ENCODE assay signal across 8 cellular contexts in genomic region chr1:32351077-32351858, GRCh38. TPM values are rescaled to one million over a fixed set of nuclear protein-coding genes. Genes with fewer than 3 reads are reported as not detected.
DNase-seq lines count a peak whose midpoint lies in the region; TF ChIP-seq lines count a peak whose summit lies in the region.

No MANE protein-coding gene starts in this region.

- DNase-seq in HEK293T (ENCODE audit: extremely low spot score): peak; percentile 100
- peak; percentile 94 for DNase-seq in NAMALWA (ENCODE audit: low spot score)
- DNase-seq in SK-N-DZ (ENCODE audit: low spot score): peak; percentile 91
- peak; percentile 92 for DNase-seq in activated naive CD4-positive, alpha-beta T cell treated with anti-CD3 and anti-CD28 coated beads, Interleukin-2, amount 50 U/mL, for 16 hours
- peak; percentile 96 for DNase-seq in glutamatergic neuron
- peak; percentile 98 for DNase-seq in osteoblast (ENCODE audit: insufficient read length, low spot score, missing footprints)
- DNase-seq in testis: peak; percentile 96

- intact Hi-C loops in testis (cut with DNase I; ENCODE audit: low total_unique reads): no loop called here

- no peaks in the 10 kb centered on the region for H3K27me3 ChIP-seq in osteoblast (ENCODE audit: insufficient read depth, low read length)
- no peaks in the 10 kb centered on the region for H3K27me3 ChIP-seq in testis

- H3K4me3 ChIP-seq in GM08714 (ENCODE audit: low read length) (peak overlapping the region; percentile 65), osteoblast (ENCODE audit: insufficient read depth, low read length) (peak overlapping the region; percentile 85), testis (peak overlapping the region; percentile 67 to 77)

- POLR2A ChIA-PET in HEK293T (lab: Yijun Ruan, JAX): interaction anchor here (1.0 to 6.2 kb wide), 9 partner anchors 10 to 278 kb away, joined by 3 to 33 read pairs (median 3); partner anchors contain the start of genes BSDC1, IQCC and MARCKSL1

- peaks cover 33% of the 10 kb centered on the region for H3K4me1 Mint-ChIP-seq in glutamatergic neuron (ENCODE audit: low read depth, unreplicated experiment)

- peak overlapping the region; percentile 95 for H3K27ac Mint-ChIP-seq in glutamatergic neuron (ENCODE audit: unreplicated experiment)

- 3 to 4% methylated on average over 26 to 53 of the region's 75 CpGs for WGBS in testis, 2 donors

- H3K4me2 ChIP-seq in osteoblast (ENCODE audit: insufficient read depth, low read length): peak overlapping the region; percentile 87

- peaks cover 23% of the 10 kb centered on the region for H3K27me3 Mint-ChIP-seq in glutamatergic neuron (ENCODE audit: unreplicated experiment)

- peak overlapping the region; percentile 86 for H3K4me3 Mint-ChIP-seq in glutamatergic neuron (ENCODE audit: unreplicated experiment)

- peaks cover 9% of the 10 kb centered on the region for H3K9me3 Mint-ChIP-seq in glutamatergic neuron (ENCODE audit: unreplicated experiment)

- H3K27ac ChIP-seq in osteoblast (ENCODE audit: low read depth, low read length): peak overlapping the region; percentile 85
- H3K27ac ChIP-seq in testis: peak overlapping the region; percentile 96 to 98

- H3K79me2 ChIP-seq in osteoblast (ENCODE audit: insufficient read depth, low read length): no peaks in the 10 kb centered on the region

- peak; percentile 74 for TF ChIP-seq POLR2A in testis (IDR thresholded peaks at IDR 0.05)

- H3K9me3 ChIP-seq in osteoblast (ENCODE audit: low read depth, low read length) (no peaks in the 10 kb centered on the region), testis (no peaks in the 10 kb centered on the region)

- CTCF ChIA-PET in HEK293T (lab: Yijun Ruan, JAX): no interaction called here

- TF ChIP-seq CTCF in glutamatergic neuron (IDR thresholded peaks at IDR 0.05; ENCODE audit: partially characterized antibody, unreplicated experiment) (peak; percentile 89), osteoblast (IDR thresholded peaks at IDR 0.05; ENCODE audit: extremely low read depth, low read depth, low read length) (peak; percentile 28), testis (IDR thresholded peaks at IDR 0.05) (peak; percentile 40 to 84 (median 64))

- H4K20me1 ChIP-seq in osteoblast (ENCODE audit: insufficient read depth, low read length): no peaks in the 10 kb centered on the region

- peaks cover 4% of the 10 kb centered on the region for H3K36me3 Mint-ChIP-seq in glutamatergic neuron (ENCODE audit: unreplicated experiment)

- peak overlapping the region; percentile 86 for H2AFZ ChIP-seq in osteoblast (ENCODE audit: low read length)

- H3K36me3 ChIP-seq in osteoblast (ENCODE audit: insufficient read depth, low read length) (peaks cover 5% of the 10 kb centered on the region), testis (ENCODE audit: low read depth, missing control alignments) (no peaks in the 10 kb centered on the region)

- H3K4me1 ChIP-seq in osteoblast (ENCODE audit: insufficient read depth, low read length) (peaks cover 27% of the 10 kb centered on the region), testis (peaks cover 70% of the 10 kb centered on the region)

TF ChIP-seq in HEK293T, 16 proteins besides CTCF, POLR2A, EP300 and RAD21:
- TF ChIP-seq L3MBTL2 (conservative IDR thresholded peaks at IDR 0.05) (peak; percentile 100), SP1 (IDR thresholded peaks at IDR 0.05) (peak; percentile 93), SUZ12 (IDR thresholded peaks at IDR 0.05) (no peak), FOXA1 (IDR thresholded peaks at IDR 0.05) (no peak), ARNT (IDR thresholded peaks at IDR 0.05) (0 out of 2 replicates have a peak, but pooled peaks have one; percentile 61)

RNA-seq across cellular contexts. Expression of gene FAM229A, which starts 11.0 kb away (rescaled TPM):
- polyA plus RNA-seq in SK-N-DZ (2014; cell fraction: cytosol; rRNA removed): 2.0 and 3.7 TPM in 2 replicates
- polyA plus RNA-seq in SK-N-DZ (2014; cell fraction: nucleus; rRNA removed): 16.0 and 26.5 TPM in 2 replicates
- 21.8 TPM for total RNA-seq in glutamatergic neuron (ENCODE audit: unreplicated experiment)
- total RNA-seq in osteoblast: 1.8 and 2.5 TPM in 2 replicates
- 100 to 1,000 TPM; 103 to 194 TPM for total RNA-seq in testis
- polyA plus RNA-seq in testis (ENCODE audit: insufficient read depth, low read depth, low replicate concordance): 71.5 TPM

RNA-seq across cellular contexts. Expression of gene TSSK3, which starts 11.1 kb away (rescaled TPM):
- 1.5 and 4.4 TPM in 2 replicates for polyA plus RNA-seq in SK-N-DZ (2014; cell fraction: cytosol; rRNA removed)
- not detected in 2 replicates for polyA plus RNA-seq in SK-N-DZ (2014; cell fraction: nucleus; rRNA removed)
- 1.6 TPM for total RNA-seq in glutamatergic neuron (ENCODE audit: unreplicated experiment)
- total RNA-seq in osteoblast: 1.5 and 1.8 TPM in 2 replicates
- total RNA-seq in testis: 10 to 100 TPM; 25.7 to 72.9 TPM
- polyA plus RNA-seq in testis (ENCODE audit: insufficient read depth, low read depth, low replicate concordance): 55.6 TPM

RNA-seq across cellular contexts. Expression of gene MARCKSL1, which starts 15.2 kb away (rescaled TPM):
- 288 and 346 TPM in 2 replicates for polyA plus RNA-seq in SK-N-DZ (2014; cell fraction: cytosol; rRNA removed)
- 123 and 135 TPM in 2 replicates for polyA plus RNA-seq in SK-N-DZ (2014; cell fraction: nucleus; rRNA removed)
- total RNA-seq in glutamatergic neuron (ENCODE audit: unreplicated experiment): 912 TPM
- 15.9 and 16.6 TPM in 2 replicates for total RNA-seq in osteoblast
- 100 to 1,000 TPM; 288 to 312 TPM for total RNA-seq in testis
- 326 TPM for polyA plus RNA-seq in testis (ENCODE audit: insufficient read depth, low read depth, low replicate concordance)

RNA-seq across cellular contexts. Expression of gene BSDC1, which starts 43.0 kb away (rescaled TPM):
- 56.8 and 61.3 TPM in 2 replicates for polyA plus RNA-seq in SK-N-DZ (2014; cell fraction: cytosol; rRNA removed)
- polyA plus RNA-seq in SK-N-DZ (2014; cell fraction: nucleus; rRNA removed): 58.1 and 69.7 TPM in 2 replicates
- total RNA-seq in glutamatergic neuron (ENCODE audit: unreplicated experiment): 161 TPM
- total RNA-seq in osteoblast: 68.0 and 69.0 TPM in 2 replicates
- 100 to 1,000 TPM; 160 to 234 TPM for total RNA-seq in testis
- polyA plus RNA-seq in testis (ENCODE audit: insufficient read depth, low read depth, low replicate concordance): 130 TPM

RNA-seq across cellular contexts. Expression of gene HDAC1, which starts 59.4 kb away (rescaled TPM):
- polyA plus RNA-seq in SK-N-DZ (2014; cell fraction: cytosol; rRNA removed): 98.5 and 104 TPM in 2 replicates
- polyA plus RNA-seq in SK-N-DZ (2014; cell fraction: nucleus; rRNA removed): 167 and 186 TPM in 2 replicates
- total RNA-seq in glutamatergic neuron (ENCODE audit: unreplicated experiment) (36.9 TPM), osteoblast (44.5 and 46.6 TPM in 2 replicates), testis (10 to 100 TPM; 83.1 to 99.2 TPM)
- polyA plus RNA-seq in testis (ENCODE audit: insufficient read depth, low read depth, low replicate concordance): 91.6 TPM

Comparison
In these comparisons a context has a peak if more than half of its experiments do, and no peak if none do; other contexts are left out.
1. Peak in every context shown above with its lines: DNase-seq, H3K4me3 ChIP-seq and H3K27ac ChIP-seq.
2. CTCF ChIP-seq: peak in every context shown above with its lines; median percentile 89 in glutamatergic neuron; 64 in testis; 28 in osteoblast.
3. RNA of gene MARCKSL1, which starts 15.2 kb away (total RNA-seq): 912 TPM in glutamatergic neuron (single experiment) and 288 to 312 TPM in testis; 15.9 to 16.6 TPM in osteoblast; every median in the first group is over 10 times any median in the second.